9 cellular contexts compared by ENCODE assay signal in genomic region chr2:219876931-219877330, GRCh38.
"Had no signal": no experiment of that assay in that cellular context is flagged by ENCODE, and none has a peak within 500 bp of the region (broad histone marks: within the 10 kb centered on the region; RNA-seq: fewer than 3 reads in every experiment).

No MANE protein-coding gene starts in this region.

- H3K9me3 ChIP-seq: HAP-1 had no signal

- H3K4me2 ChIP-seq: GM23338 had no signal

- H3K9me3 Mint-ChIP-seq: GM23338, HFFc6 had no signal

- H3K27ac Mint-ChIP-seq: GM23338, H9, HFFc6 had no signal

- H3K27ac ChIP-seq: GM23248 had no signal

- H3K4me3 Mint-ChIP-seq: GM23338, H9, HFFc6 had no signal

- H2AFZ ChIP-seq: GM23248, GM23338 had no signal

- H3K36me3 ChIP-seq: HAP-1 had no signal

- DNase-seq: GM23248, GOT3, H7, H9, HCEC 1CT, HFFc6 had no signal

- H3K4me3 ChIP-seq: GM23248, GM23338, HAP-1 had no signal

- H3K9ac ChIP-seq: GM23248 had no signal

- ATAC-seq: GM23338, HCT116 had no signal
